ENCODE assay signal across 8 cellular contexts in the genomic region with DNA sequence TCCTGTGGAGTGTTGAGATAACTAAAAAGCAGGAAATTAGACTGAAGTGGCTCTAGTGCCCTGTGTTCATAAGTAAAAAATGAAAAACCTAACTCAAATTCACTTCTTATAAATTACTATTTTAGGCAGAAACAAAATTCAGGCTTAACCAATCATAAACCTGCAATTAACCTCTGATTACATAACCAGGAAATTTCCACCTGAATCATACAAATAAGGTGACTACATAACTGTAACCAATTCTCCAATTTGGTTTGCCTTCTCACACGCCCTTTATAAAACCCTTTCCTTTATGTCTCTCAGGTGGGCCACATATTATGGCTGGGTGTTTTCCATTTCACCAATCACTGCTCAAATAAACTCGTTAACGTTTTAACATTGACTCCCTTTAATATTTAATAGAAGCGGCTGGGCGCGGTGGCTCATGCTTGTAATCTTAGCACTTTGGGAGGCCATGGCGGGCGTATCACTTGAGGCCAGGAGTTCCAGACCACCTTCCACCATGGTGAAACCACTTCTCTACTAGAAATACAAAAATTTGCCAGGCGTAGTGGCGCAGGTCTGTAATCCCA. TPM values are rescaled to one million over a fixed set of nuclear protein-coding genes. Genes with fewer than 3 reads are reported as not detected.
DNase-seq lines count a peak whose midpoint lies in the region; ATAC-seq and TF ChIP-seq lines count a peak whose summit lies in the region.

No MANE protein-coding gene starts in this region.

- no peak overlapping the region for H3K4ac ChIP-seq in mesenchymal stem cell (ENCODE audit: low read depth in 1 of 2, low read length in 2 of 2)

- peak overlapping the region; percentile 89 for H3K9ac ChIP-seq in DND-41 (ENCODE audit: low read depth, low read length)
- H3K9ac ChIP-seq in mesenchymal stem cell (ENCODE audit: low read length): peak overlapping the region; percentile 90

- H2BK15ac ChIP-seq in mesenchymal stem cell (ENCODE audit: low read depth, poor library complexity, severe bottlenecking): no peak overlapping the region

- peaks cover 27% of the 10 kb centered on the region for H3K4me1 Mint-ChIP-seq in central memory CD8-positive, alpha-beta T cell

- no peak overlapping the region for H3K14ac ChIP-seq in mesenchymal stem cell (ENCODE audit: low read length in 2 of 2)

- DNase-seq in DND-41 (no peak), MG63 (no peak), mesenchymal stem cell (peak; percentile 2), upper lobe of right lung (no peak), HK-2 (ENCODE audit: unreplicated experiment) (no peak), NCI-H345 treated with DMSO at 0.1 percent for 48 hours (lab: John Stamatoyannopoulos, UW; ENCODE audit: unreplicated experiment) (no peak)
- no peak for DNase-seq in central memory CD8-positive, alpha-beta T cell (ENCODE audit: low spot score in 2 of 2)

- H4K91ac ChIP-seq in mesenchymal stem cell (ENCODE audit: low read length): no peak overlapping the region

- peaks cover 24% of the 10 kb centered on the region for H3K36me3 Mint-ChIP-seq in central memory CD8-positive, alpha-beta T cell (ENCODE audit: insufficient read depth)

- 0 out of 2 replicates have a peak, but pooled peaks cover 3% of the 10 kb centered on the region for H4K20me1 ChIP-seq in DND-41 (ENCODE audit: insufficient read depth, low read length)

- H2BK120ac ChIP-seq in mesenchymal stem cell (ENCODE audit: low read depth, low read length): no peak overlapping the region

- peaks cover 7% of the 10 kb centered on the region for H3K79me1 ChIP-seq in mesenchymal stem cell (replicated peaks; ENCODE audit: low read length, poor library complexity, severe bottlenecking)

- H2AFZ ChIP-seq in DND-41 (ENCODE audit: low read depth, low read length): peak overlapping the region; percentile 95
- no peak overlapping the region for H2AFZ ChIP-seq in mesenchymal stem cell (ENCODE audit: low read depth, low read length)

- no peaks in the 10 kb centered on the region for H3K9me3 Mint-ChIP-seq in central memory CD8-positive, alpha-beta T cell

- peak overlapping the region; percentile 96 for H3K27ac Mint-ChIP-seq in central memory CD8-positive, alpha-beta T cell (ENCODE audit: low read depth)

- peaks cover 35% of the 10 kb centered on the region for H3K36me3 ChIP-seq in DND-41 (ENCODE audit: insufficient read depth, low read length)
- H3K36me3 ChIP-seq in MG63: no peaks in the 10 kb centered on the region
- H3K36me3 ChIP-seq in mesenchymal stem cell (ENCODE audit: control insufficient read depth in 1 of 2, insufficient read depth in 2 of 2, low read depth in 1 of 2, low read length in 2 of 2): peaks cover 6 to 7% of the 10 kb centered on the region in 2 experiments
- peaks cover 28% of the 10 kb centered on the region for H3K36me3 ChIP-seq in upper lobe of right lung

- H3K9me3 ChIP-seq in DND-41 (ENCODE audit: insufficient read depth, low read length, severe bottlenecking) (no peaks in the 10 kb centered on the region), MG63 (no peaks in the 10 kb centered on the region), mesenchymal stem cell (ENCODE audit: control insufficient read depth, low read length) (peaks cover 3% of the 10 kb centered on the region), upper lobe of right lung (no peaks in the 10 kb centered on the region)

- H3K27me3 Mint-ChIP-seq in central memory CD8-positive, alpha-beta T cell: no peaks in the 10 kb centered on the region

- H3K4me2 ChIP-seq in DND-41 (ENCODE audit: insufficient read depth, low read length) (peak overlapping the region; percentile 77), mesenchymal stem cell (ENCODE audit: low read length, poor library complexity, severe bottlenecking) (peak overlapping the region; percentile 81)

- H2AK5ac ChIP-seq in mesenchymal stem cell (ENCODE audit: low read length, severe bottlenecking): no peak overlapping the region

- H3K4me3 Mint-ChIP-seq in central memory CD8-positive, alpha-beta T cell: peak overlapping the region; percentile 97

- H4K8ac ChIP-seq in mesenchymal stem cell (ENCODE audit: low read length): no peak overlapping the region

- peak overlapping the region; percentile 80 to 91; a peak in 3 of 4 replicates for H3K4me3 ChIP-seq in DND-41 (ENCODE audit: low read depth in 1 of 2, low read length in 2 of 2)
- H3K4me3 ChIP-seq in MG63: peak overlapping the region; percentile 69
- H3K4me3 ChIP-seq in mesenchymal stem cell (ENCODE audit: insufficient read depth in 1 of 2, low read depth in 1 of 2, low read length in 2 of 2): peak overlapping the region; percentile 78 to 94
- H3K4me3 ChIP-seq in upper lobe of right lung: peak overlapping the region; percentile 93

- no peak for ATAC-seq in DND-41 (ENCODE audit: insufficient read depth, low read depth)
- no peak for ATAC-seq in central memory CD8-positive, alpha-beta T cell (replicated peaks; ENCODE audit: extremely low read depth, poor library complexity, severe bottlenecking)
- ATAC-seq in upper lobe of right lung: no peak
- ATAC-seq in GM21367 (IDR thresholded peaks at IDR 0.05; ENCODE audit: unreplicated experiment): no peak

- H3K23ac ChIP-seq in mesenchymal stem cell (ENCODE audit: low read length in 2 of 2): no peak overlapping the region

- no peak overlapping the region for H3K18ac ChIP-seq in mesenchymal stem cell (ENCODE audit: low read depth in 1 of 2, low read length in 2 of 2)

- 6% methylated on average over 10 of the region's 10 CpGs for WGBS in mesenchymal stem cell

- H2BK5ac ChIP-seq in mesenchymal stem cell (ENCODE audit: low read depth, low read length, poor library complexity, severe bottlenecking): no peak overlapping the region

- peaks cover 32% of the 10 kb centered on the region for H3K4me1 ChIP-seq in DND-41 (ENCODE audit: insufficient read depth, low read length)
- H3K4me1 ChIP-seq in mesenchymal stem cell (ENCODE audit: control insufficient read depth, insufficient read depth, low read depth, low read length): no peaks in the 10 kb centered on the region
- peaks cover 9% of the 10 kb centered on the region for H3K4me1 ChIP-seq in upper lobe of right lung

- H3K27me3 ChIP-seq in DND-41 (ENCODE audit: insufficient read depth, low read length, poor library complexity) (no peaks in the 10 kb centered on the region), MG63 (no peaks in the 10 kb centered on the region), mesenchymal stem cell (ENCODE audit: control insufficient read depth in 1 of 2, insufficient read depth in 1 of 2, low read length in 2 of 2) (no peaks in the 10 kb centered on the region), upper lobe of right lung (no peaks in the 10 kb centered on the region)

- H3K79me2 ChIP-seq in DND-41 (ENCODE audit: insufficient read depth, low read length): peaks cover 50% of the 10 kb centered on the region

- TF ChIP-seq CTCF in DND-41 (IDR thresholded peaks at IDR 0.05; ENCODE audit: borderline replicate concordance, extremely low read depth, low read length, poor library complexity, severe bottlenecking) (peak; percentile 3), upper lobe of right lung (IDR thresholded peaks at IDR 0.05) (no peak)

- intact Hi-C loops in upper lobe of right lung (cut with DNase I): no loop called here

- H2BK12ac ChIP-seq in mesenchymal stem cell (ENCODE audit: low read length in 2 of 2): no peak overlapping the region

- H3K27ac ChIP-seq in DND-41 (ENCODE audit: low read length) (peak overlapping the region; percentile 93), mesenchymal stem cell (ENCODE audit: low read length, poor library complexity, severe bottlenecking) (no peak overlapping the region), upper lobe of right lung (peak overlapping the region; percentile 90)

RNA-seq across cellular contexts. Expression of a gene that starts 22.9 kb away (rescaled TPM):
- 0.82 and 0.84 TPM in 2 replicates for total RNA-seq in MG63 (2014; rRNA removed; shearing (Covaris generic); ENCODE audit: low replicate concordance)
- polyA plus RNA-seq in mesenchymal stem cell (2013, experiment 1 of 2): 1.8 TPM
- polyA plus RNA-seq in mesenchymal stem cell (2013, experiment 2 of 2): 1.4 TPM
- total RNA-seq in upper lobe of right lung: 2.3 TPM
